In the genomic region with DNA sequence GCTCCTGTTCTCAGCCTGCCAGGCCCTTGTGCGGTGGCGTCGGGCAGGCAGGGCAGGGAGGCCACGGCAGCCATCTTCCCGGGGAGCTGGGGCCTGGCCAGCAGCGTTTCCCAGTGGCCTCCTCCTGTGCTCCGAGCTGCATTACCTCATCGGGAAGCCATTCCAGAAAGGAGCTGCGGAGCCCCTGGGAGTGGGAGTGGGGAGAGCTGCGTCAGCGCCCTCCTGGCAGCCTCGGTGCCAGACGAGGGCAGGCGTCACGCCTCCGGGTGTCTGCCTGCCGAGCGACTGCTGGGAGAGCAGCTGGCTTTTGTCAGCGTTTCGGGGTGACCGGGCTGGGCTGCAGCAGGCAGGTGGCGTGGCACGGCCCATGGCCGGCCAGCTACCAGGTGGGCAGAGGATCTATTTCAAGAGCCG, we compare ENCODE assay signal across 8 cellular contexts. TPM values are rescaled to one million over a fixed set of nuclear protein-coding genes. Genes with fewer than 3 reads are reported as not detected.
DNase-seq lines count a peak whose midpoint lies in the region; ATAC-seq and TF ChIP-seq lines count a peak whose summit lies in the region.

No MANE protein-coding gene starts in this region.

- TF ChIP-seq POLR2A in HCT116 (IDR thresholded peaks at IDR 0.05; ENCODE audit: borderline replicate concordance, extremely low read depth, insufficient read depth, insufficient read length) (no peak), stomach (IDR thresholded peaks at IDR 0.05) (no peak)

- TF ChIP-seq RAD21 in HCT116 (IDR thresholded peaks at IDR 0.05; ENCODE audit: low read depth): no peak

- no peaks in the 10 kb centered on the region for H3K27me3 ChIP-seq in HCT116 (ENCODE audit: insufficient read depth, low read length)
- H3K27me3 ChIP-seq in left ventricle myocardium inferior (ENCODE audit: low read depth): no peaks in the 10 kb centered on the region
- no peaks in the 10 kb centered on the region for H3K27me3 ChIP-seq in stomach

- H3K79me2 ChIP-seq in HCT116 (ENCODE audit: insufficient read depth, low read length): no peaks in the 10 kb centered on the region

- peak; percentile 91 for TF ChIP-seq EP300 in stomach (IDR thresholded peaks at IDR 0.05)

- H3K9me2 ChIP-seq in HCT116 (ENCODE audit: insufficient read depth): no peaks in the 10 kb centered on the region

- TF ChIP-seq CTCF in HCT116 (IDR thresholded peaks at IDR 0.05 in 2 of 3, conservative IDR thresholded peaks at IDR 0.05 in 1 of 3; ENCODE audit: borderline replicate concordance in 1 of 3, insufficient read depth in 1 of 3, low read depth in 2 of 3, low read length in 2 of 3) (no peak), VCaP (conservative IDR thresholded peaks at IDR 0.05) (no peak), left ventricle myocardium inferior (IDR thresholded peaks at IDR 0.05; ENCODE audit: borderline replicate concordance) (peak; percentile 17), stomach (IDR thresholded peaks at IDR 0.05) (no peak), GM20000 (IDR thresholded peaks at IDR 0.05; ENCODE audit: extremely low read depth, missing control alignments) (no peak)

- H3K9ac ChIP-seq in HCT116 (ENCODE audit: low read length): peak overlapping the region; percentile 89

- no peaks in the 10 kb centered on the region for H4K20me1 ChIP-seq in HCT116 (ENCODE audit: insufficient read depth)

- H3K4me3 ChIP-seq in HCT116 (replicated peaks in 1 of 2; ENCODE audit: low read depth in 1 of 2, low read length in 2 of 2) (peak overlapping the region; percentile 46 to 63; a peak in 3 of 4 replicates), left ventricle myocardium inferior (peak overlapping the region; percentile 31), stomach (no peak overlapping the region)

- H3K4me1 ChIP-seq in HCT116 (ENCODE audit: control insufficient read depth in 1 of 2, insufficient read depth in 2 of 2, low read length in 2 of 2): peaks cover 27 to 46% of the 10 kb centered on the region in 2 experiments
- peaks cover 70% of the 10 kb centered on the region for H3K4me1 ChIP-seq in left ventricle myocardium inferior
- H3K4me1 ChIP-seq in stomach: peaks cover 37 to 62% (median 53%) of the 10 kb centered on the region in 4 donors

- peak overlapping the region; percentile 99 for H3K4me2 ChIP-seq in HCT116 (ENCODE audit: low read length)

- H3K27ac ChIP-seq in HCT116 (ENCODE audit: low read depth, low read length) (peak overlapping the region; percentile 98), VCaP (peak overlapping the region; percentile 51), left ventricle myocardium inferior (replicated peaks) (peak overlapping the region; percentile 98), stomach (peak overlapping the region; percentile 71 to 97 (median 91))

- CTCF ChIA-PET in HCT116 (lab: Charles Lee): interaction anchor here (2.0 to 3.8 kb wide), 4 partner anchors 10 to 110 kb away, joined by 17 to 151 read pairs (median 35); no protein-coding TSS in a partner anchor

- no peaks in the 10 kb centered on the region for H3K36me3 ChIP-seq in HCT116 (ENCODE audit: control insufficient read depth in 1 of 2, insufficient read depth in 2 of 2, low read length in 2 of 2)
- no peaks in the 10 kb centered on the region for H3K36me3 ChIP-seq in left ventricle myocardium inferior
- no peaks in the 10 kb centered on the region for H3K36me3 ChIP-seq in stomach

- intact Hi-C loops in HCT116 (cut with micrococcal nuclease) (loop anchor here (2.0 kb wide), 1 partner anchor 63 kb away; no protein-coding TSS in a partner anchor), left ventricle myocardium inferior (cut with micrococcal nuclease) (loop anchor here (5.0 kb wide), 1 partner anchor 109 kb away; no protein-coding TSS in a partner anchor), stomach (cut with DNase I; ENCODE audit: low total_unique reads) (no loop called here)

- no peak for ATAC-seq in HCT116

- POLR2A ChIA-PET in HCT116 (lab: Charles Lee): interaction anchor here (0.7 to 1.0 kb wide), 4 partner anchors 28 to 108 kb away, joined by 3 to 7 read pairs (median 4); no protein-coding TSS in a partner anchor

- BruUV-seq in HCT116 (replicated peaks; lab: Mats Ljungman, UMichigan): no TSS peak

- WGBS in stomach, 5 donors: 34 to 96% (median 71%) methylated on average over 9 to 25 of the region's 25 CpGs

- RAD21 ChIA-PET in HCT116 (lab: Charles Lee; ENCODE audit: low non-redundant PET in 1 of 2, low total read pairs in 2 of 2, uncharacterized antibody in 2 of 2, unreplicated experiment in 2 of 2): interaction anchor here in 1 of 2 experiments (0.7 to 2.6 kb wide), 3 partner anchors 20 to 109 kb away, joined by 4 to 27 read pairs (median 21); no protein-coding TSS in a partner anchor

- DNase-seq in HCT116 (ENCODE audit: low read depth, low spot score) (no peak), left ventricle myocardium inferior (peak; percentile 86), stomach (peak; percentile 39), GM20000 (ENCODE audit: low spot score) (no peak), activated gamma-delta T cell treated with Interleukin-2 at 50 U/mL for 16 hours (no peak), OCI-M1 (lab: John Stamatoyannopoulos, UW) (no peak)
- no peak for DNase-seq in activated T-cell treated with anti-CD3 and anti-CD28 coated beads, Interleukin-2, amount 50 U/mL, for 1 hour

- H2AFZ ChIP-seq in HCT116 (ENCODE audit: low read depth, low read length, poor library complexity, severe bottlenecking): no peak overlapping the region

- H3K9me3 ChIP-seq in HCT116 (ENCODE audit: control insufficient read depth in 1 of 2, insufficient read depth in 1 of 2, low read depth in 1 of 2, low read length in 2 of 2): peaks cover 4 to 19% of the 10 kb centered on the region in 2 experiments; a peak in 2 of 4 replicates
- H3K9me3 ChIP-seq in left ventricle myocardium inferior (replicated peaks): peaks cover 12% of the 10 kb centered on the region
- H3K9me3 ChIP-seq in stomach: peaks cover 0 to 9% (median 4%) of the 10 kb centered on the region in 4 donors

TF ChIP-seq in HCT116, 20 proteins besides CTCF, POLR2A, EP300 and RAD21:
- TF ChIP-seq YY1 (IDR thresholded peaks at IDR 0.05; ENCODE audit: extremely low read depth, insufficient replicate concordance, low read depth, low read length): no peak
- no peak for TF ChIP-seq EZH2 (IDR thresholded peaks at IDR 0.05)
- no peak for TF ChIP-seq SP1 (IDR thresholded peaks at IDR 0.05; ENCODE audit: low read depth)
- peak; percentile 22; the same call in 1 of the 2 replicates for TF ChIP-seq ZFX (IDR thresholded peaks at IDR 0.05)
- TF ChIP-seq ATF3 (IDR thresholded peaks at IDR 0.05): no peak

RNA-seq across cellular contexts. Expression of gene WNT7B, which starts 30.9 kb away (rescaled TPM):
- total RNA-seq in HCT116 (2021; ENCODE audit: unreplicated experiment): 10.5 TPM
- 12.9 and 15.2 TPM in 2 replicates for polyA plus RNA-seq in HCT116 (2012)
- not detected for total RNA-seq in left ventricle myocardium inferior
- not detected for total RNA-seq in stomach
- polyA plus RNA-seq in stomach: 1 to 10 TPM in 1 of 3 donors, under 1 TPM in 1, not detected in 1; 0.06 to 2.0 TPM

Comparison
In these comparisons a context has a peak if more than half of its experiments do, and no peak if none do; other contexts are left out.
1. DNase-seq: peak in left ventricle myocardium inferior (single experiment) and stomach (single experiment); none in HCT116 (single experiment), GM20000 (single experiment), activated gamma-delta T cell treated with Interleukin-2 at 50 U/mL for 16 hours (single experiment), OCI-M1 (single experiment) and activated T-cell treated with anti-CD3 and anti-CD28 coated beads, Interleukin-2, amount 50 U/mL, for 1 hour (single experiment).
2. H3K4me3 ChIP-seq: peak in HCT116 (2 of 2) and left ventricle myocardium inferior (single experiment); none in stomach (0 of 4).
3. RNA of gene WNT7B, which starts 30.9 kb away (total RNA-seq): 10.5 TPM in HCT116 (single experiment); not detected in left ventricle myocardium inferior (single experiment) and not detected in stomach; every median in the first group is over 10 times any median in the second.
4. Peak in every context shown above with its lines, with median percentiles within 50 percentile points of each other: H3K27ac ChIP-seq.